29 cellular contexts compared by ENCODE assay signal in the genomic region with DNA sequence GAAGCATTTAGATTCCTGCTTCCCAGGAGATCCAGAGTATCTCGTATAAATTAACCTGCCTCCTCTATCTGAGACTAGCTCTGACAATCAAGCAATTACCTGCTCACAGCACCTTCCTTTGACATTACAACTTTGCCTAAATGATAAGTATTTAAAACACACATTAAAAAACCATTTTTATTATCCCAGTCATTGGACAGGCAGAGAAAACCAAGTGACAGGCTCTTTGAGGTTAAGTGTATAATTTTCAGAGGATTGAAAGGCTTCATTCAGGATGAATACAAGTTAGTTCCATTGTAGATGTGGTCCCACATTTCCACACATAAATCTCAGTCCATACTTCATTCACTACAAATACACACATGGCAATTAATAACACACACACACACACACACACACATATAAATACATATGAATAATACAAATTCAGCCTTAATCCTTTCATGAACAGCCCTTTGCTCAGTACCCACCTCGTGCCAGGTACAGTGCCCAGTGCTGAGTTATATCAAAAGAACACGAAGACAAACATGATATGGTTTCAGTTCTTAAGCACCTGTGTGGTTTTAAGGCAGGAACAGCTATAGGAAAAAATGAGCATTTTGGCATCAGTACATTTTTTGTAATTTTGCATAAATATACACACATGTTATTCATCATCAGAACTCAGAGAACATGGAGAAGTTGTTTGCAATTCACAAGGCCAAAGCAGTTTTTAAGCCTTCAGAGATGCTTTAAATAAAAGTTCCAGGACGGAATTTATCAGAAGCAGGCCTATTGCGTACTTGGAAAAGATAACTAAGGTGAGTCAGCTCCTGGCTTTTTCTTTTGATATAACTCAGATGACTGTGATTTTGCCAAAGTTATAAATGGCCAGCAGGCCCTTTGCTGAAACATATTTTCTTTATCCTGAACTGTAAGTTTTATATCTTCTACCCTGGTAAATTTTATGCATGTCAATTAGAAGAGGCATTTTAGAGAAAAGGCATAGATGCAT. TPM values are rescaled to one million over a fixed set of nuclear protein-coding genes. Genes with fewer than 3 reads are reported as not detected.
DNase-seq lines count a peak whose midpoint lies in the region; ATAC-seq and TF ChIP-seq lines count a peak whose summit lies in the region.
"Had no signal": no experiment of that assay in that cellular context is flagged by ENCODE, and none has a peak within 500 bp of the region (broad histone marks: within the 10 kb centered on the region; RNA-seq: fewer than 3 reads in every experiment).

No MANE protein-coding gene starts in this region.

- no peaks in the 10 kb centered on the region for H3K9me2 ChIP-seq in neural cell (ENCODE audit: insufficient read depth, low read length)

- no peaks in the 10 kb centered on the region for H3K9me3 Mint-ChIP-seq in activated T-helper 2 cell treated with anti-CD3 and anti-CD28 coated beads, Interferon-gamma antibody, Interleukin-2, Interleukin-4, amounts not matched to agents 10 μg/mL and 5 μg/mL and 100 μg/mL, durations not matched to agents 14 hours and 24 hours and 36 hours
- H3K9me3 Mint-ChIP-seq: brain; CD8-positive, alpha-beta memory T cell; nephron; T-helper 2 cell treated with Interferon-gamma antibody and Interleukin-4, amounts not matched to agents 5 μg/mL and 100 μg/mL, for 36 hours had no signal

- H3K9me3 ChIP-seq in adipocyte (ENCODE audit: control insufficient read depth, low read length) (peaks cover 5% of the 10 kb centered on the region), neural cell (ENCODE audit: low read length) (no peaks in the 10 kb centered on the region), stomach smooth muscle (ENCODE audit: control insufficient read depth in 2 of 2, low read length in 2 of 2) (no peaks in the 10 kb centered on the region)
- H3K9me3 ChIP-seq: BE2C, gastrocnemius medialis, left ventricle myocardium inferior, thyroid gland had no signal

- peaks cover 9% of the 10 kb centered on the region for H3K4me1 ChIP-seq in adipocyte (ENCODE audit: control insufficient read depth, insufficient read depth, low read length)
- H3K4me1 ChIP-seq in stomach smooth muscle (ENCODE audit: control insufficient read depth, insufficient read depth, low read length), result peaks cover 4% of the 10 kb centered on the region
- H3K4me1 ChIP-seq: gastrocnemius medialis, thyroid gland had no signal

- H3K36me3 Mint-ChIP-seq in activated T-helper 2 cell treated with anti-CD3 and anti-CD28 coated beads, Interferon-gamma antibody, Interleukin-2, Interleukin-4, amounts not matched to agents 10 μg/mL and 5 μg/mL and 100 μg/mL, durations not matched to agents 14 hours and 24 hours and 36 hours (ENCODE audit: low read depth), result no peaks in the 10 kb centered on the region
- H3K36me3 Mint-ChIP-seq: brain; CD8-positive, alpha-beta memory T cell; immature natural killer cell had no signal

- no peak overlapping the region for H2AFZ ChIP-seq in neural cell (ENCODE audit: low read depth, low read length)

- no peak overlapping the region for H3K27ac Mint-ChIP-seq in activated T-helper 2 cell treated with anti-CD3 and anti-CD28 coated beads, Interferon-gamma antibody, Interleukin-2, Interleukin-4, amounts not matched to agents 10 μg/mL and 5 μg/mL and 100 μg/mL, durations not matched to agents 14 hours and 24 hours and 36 hours
- H3K27ac Mint-ChIP-seq: immature natural killer cell; T-helper 2 cell treated with Interferon-gamma antibody and Interleukin-4, amounts not matched to agents 5 μg/mL and 100 μg/mL, for 36 hours had no signal

- no peaks in the 10 kb centered on the region for H3K36me3 ChIP-seq in adipocyte (ENCODE audit: control insufficient read depth, insufficient read depth, low read length, severe bottlenecking)
- no peaks in the 10 kb centered on the region for H3K36me3 ChIP-seq in neural cell (ENCODE audit: insufficient read depth, low read length)
- H3K36me3 ChIP-seq in stomach smooth muscle (ENCODE audit: control insufficient read depth in 2 of 2, insufficient read depth in 2 of 2, low read length in 2 of 2), result no peaks in the 10 kb centered on the region
- H3K36me3 ChIP-seq: BE2C, gastrocnemius medialis, left ventricle myocardium inferior, thyroid gland had no signal

- no peak for TF ChIP-seq CTCF in fibroblast of pulmonary artery (IDR thresholded peaks at IDR 0.05; ENCODE audit: low read length, missing control alignments)
- TF ChIP-seq CTCF in neural cell (IDR thresholded peaks at IDR 0.05; ENCODE audit: poor library complexity, severe bottlenecking), result no peak

- peaks cover 5% of the 10 kb centered on the region for H3F3A ChIP-seq in neural cell (ENCODE audit: insufficient read depth, low read length, poor library complexity, severe bottlenecking)

- no peaks in the 10 kb centered on the region for H4K20me1 ChIP-seq in neural cell (ENCODE audit: insufficient read depth)

- no peaks in the 10 kb centered on the region for H3K79me2 ChIP-seq in neural cell (replicated peaks; ENCODE audit: insufficient read depth, low read length)

- no peak overlapping the region for H3K4me2 ChIP-seq in neural cell (ENCODE audit: low read length)

- peak; percentile 91 for TF ChIP-seq EP300 in neural cell (conservative IDR thresholded peaks at IDR 0.05; ENCODE audit: poor library complexity, severe bottlenecking)

- H3K27ac ChIP-seq in neural cell (ENCODE audit: low read length) (no peak overlapping the region), stomach smooth muscle (ENCODE audit: low read length) (peak overlapping the region; percentile 53)
- H3K27ac ChIP-seq: gastrocnemius medialis, HL-60, left ventricle myocardium inferior, thyroid gland had no signal

- H3K27me3 Mint-ChIP-seq in activated T-helper 2 cell treated with anti-CD3 and anti-CD28 coated beads, Interferon-gamma antibody, Interleukin-2, Interleukin-4, amounts not matched to agents 10 μg/mL and 5 μg/mL and 100 μg/mL, durations not matched to agents 14 hours and 24 hours and 36 hours (ENCODE audit: low read depth), result no peaks in the 10 kb centered on the region
- H3K27me3 Mint-ChIP-seq: brain; CD8-positive, alpha-beta memory T cell had no signal

- H3K27me3 ChIP-seq in adipocyte (replicated peaks; ENCODE audit: control insufficient read depth, insufficient read depth, low read length) (no peaks in the 10 kb centered on the region), neural cell (ENCODE audit: insufficient read depth, low read depth, low read length) (no peaks in the 10 kb centered on the region), stomach smooth muscle (ENCODE audit: control insufficient read depth in 1 of 2, insufficient read depth in 2 of 2, low read length in 2 of 2) (no peaks in the 10 kb centered on the region)
- H3K27me3 ChIP-seq: BE2C, gastrocnemius medialis, thyroid gland had no signal

- no peak overlapping the region for H3K4me3 Mint-ChIP-seq in activated T-helper 2 cell treated with anti-CD3 and anti-CD28 coated beads, Interferon-gamma antibody, Interleukin-2, Interleukin-4, amounts not matched to agents 10 μg/mL and 5 μg/mL and 100 μg/mL, durations not matched to agents 14 hours and 24 hours and 36 hours (ENCODE audit: low read depth)
- H3K4me3 Mint-ChIP-seq: CD8-positive, alpha-beta memory T cell; immature natural killer cell; nephron; T-helper 2 cell treated with Interferon-gamma antibody and Interleukin-4, amounts not matched to agents 5 μg/mL and 100 μg/mL, for 36 hours had no signal

- ATAC-seq in HG03175 (IDR thresholded peaks at IDR 0.05; ENCODE audit: unreplicated experiment), result no peak
- ATAC-seq: gastrocnemius medialis had no signal

- H3K4me3 ChIP-seq in adipocyte (ENCODE audit: low read length) (no peak overlapping the region), fibroblast of pulmonary artery (replicated peaks; ENCODE audit: low read depth, low read length) (no peak overlapping the region), neural cell (ENCODE audit: low read length) (no peak overlapping the region), stomach smooth muscle (ENCODE audit: low read length in 2 of 2) (no peak overlapping the region)
- H3K4me3 ChIP-seq: gastrocnemius medialis, left ventricle myocardium inferior, thyroid gland had no signal

- H3K4me1 Mint-ChIP-seq in activated T-helper 2 cell treated with anti-CD3 and anti-CD28 coated beads, Interferon-gamma antibody, Interleukin-2, Interleukin-4, amounts not matched to agents 10 μg/mL and 5 μg/mL and 100 μg/mL, durations not matched to agents 14 hours and 24 hours and 36 hours (ENCODE audit: low read depth), result peaks cover 6% of the 10 kb centered on the region

- DNase-seq in adipocyte (ENCODE audit: low read depth) (peak; percentile 39), fibroblast of pulmonary artery (ENCODE audit: low read depth) (peak; percentile 66), nucleus accumbens (lab: John Stamatoyannopoulos, UW) (no peak)
- DNase-seq in activated T-helper 2 cell treated with anti-CD3 and anti-CD28 coated beads, Interferon-gamma antibody, Interleukin-2, Interleukin-4, amounts not matched to agents 10 μg/mL and 5 μg/mL and 100 μg/mL, durations not matched to agents 14 hours and 24 hours and 36 hours (ENCODE audit: low spot score), result no peak
- DNase-seq: ACHN; activated CD4-positive, alpha-beta T cell treated with anti-CD3 and anti-CD28 coated beads for 48 hours; activated CD8-positive, alpha-beta memory T cell treated with anti-CD3 and anti-CD28 coated beads for 24 hours; activated gamma-delta T cell treated with Interleukin-2 at 50 U/mL for 16 hours; BE2C; CD8-positive, alpha-beta memory T cell; DMS 273 treated with DMSO at 0.1 percent for 48 hours; gastrocnemius medialis; hippocampal formation; immature natural killer cell; left ventricle myocardium inferior; NCI-H1417 treated with DMSO at 0.1 percent for 48 hours; NCI-H510A; NK-92 treated with Interleukin-12 subunit alpha and Interleukin-12 subunit beta, amount 100 ng/mL, for 24 hours; PC-3; posterior cingulate gyrus; stimulated activated naive CD4-positive, alpha-beta T cell treated with Interleukin-2 at 50 U/mL for 16 hours; thyroid gland had no signal

- no peak overlapping the region for H3K9ac ChIP-seq in adipocyte (ENCODE audit: low read length)
- no peak overlapping the region for H3K9ac ChIP-seq in neural cell (ENCODE audit: low read length)
- no peak overlapping the region for H3K9ac ChIP-seq in stomach smooth muscle (ENCODE audit: low read length in 2 of 2)

- intact Hi-C loops in activated T-helper 2 cell treated with anti-CD3 and anti-CD28 coated beads, Interferon-gamma antibody, Interleukin-2, Interleukin-4, amounts not matched to agents 10 μg/mL and 5 μg/mL and 100 μg/mL, durations not matched to agents 14 hours and 24 hours and 36 hours (cut with micrococcal nuclease), result no loop called here

- TF ChIP-seq RAD21 in neural cell (conservative IDR thresholded peaks at IDR 0.05), result no peak

RNA-seq across cellular contexts. Expression of gene PLCB1, which starts 55.3 kb away (rescaled TPM):
- 10.9 and 11.4 TPM in 2 replicates for polyA plus RNA-seq in neural cell
- 58.7 and 70.2 TPM in 2 replicates for polyA minus RNA-seq in neural cell
- total RNA-seq in activated T-helper 2 cell treated with anti-CD3 and anti-CD28 coated beads, Interferon-gamma antibody, Interleukin-2, Interleukin-4, amounts not matched to agents 10 μg/mL and 5 μg/mL and 100 μg/mL, durations not matched to agents 14 hours and 24 hours and 36 hours, result 2.6 TPM in 2 replicates

RNA-seq across cellular contexts. Expression of gene TMX4, which starts 57.2 kb away (rescaled TPM):
- 37.7 and 41.2 TPM in 2 replicates for polyA plus RNA-seq in neural cell
- polyA minus RNA-seq in neural cell, result 68.4 and 80.6 TPM in 2 replicates
- 30.0 and 31.1 TPM in 2 replicates for total RNA-seq in activated T-helper 2 cell treated with anti-CD3 and anti-CD28 coated beads, Interferon-gamma antibody, Interleukin-2, Interleukin-4, amounts not matched to agents 10 μg/mL and 5 μg/mL and 100 μg/mL, durations not matched to agents 14 hours and 24 hours and 36 hours

Comparison
In these comparisons a context has a peak if more than half of its experiments do, and no peak if none do; other contexts are left out.
1. DNase-seq: peak in adipocyte (single experiment) and fibroblast of pulmonary artery (single experiment); none in nucleus accumbens (0 of 56) and activated T-helper 2 cell treated with anti-CD3 and anti-CD28 coated beads, Interferon-gamma antibody, Interleukin-2, Interleukin-4, amounts not matched to agents 10 μg/mL and 5 μg/mL and 100 μg/mL, durations not matched to agents 14 hours and 24 hours and 36 hours (single experiment).